Comparison of ENCODE assay signal across 9 cellular contexts in the genomic region with DNA sequence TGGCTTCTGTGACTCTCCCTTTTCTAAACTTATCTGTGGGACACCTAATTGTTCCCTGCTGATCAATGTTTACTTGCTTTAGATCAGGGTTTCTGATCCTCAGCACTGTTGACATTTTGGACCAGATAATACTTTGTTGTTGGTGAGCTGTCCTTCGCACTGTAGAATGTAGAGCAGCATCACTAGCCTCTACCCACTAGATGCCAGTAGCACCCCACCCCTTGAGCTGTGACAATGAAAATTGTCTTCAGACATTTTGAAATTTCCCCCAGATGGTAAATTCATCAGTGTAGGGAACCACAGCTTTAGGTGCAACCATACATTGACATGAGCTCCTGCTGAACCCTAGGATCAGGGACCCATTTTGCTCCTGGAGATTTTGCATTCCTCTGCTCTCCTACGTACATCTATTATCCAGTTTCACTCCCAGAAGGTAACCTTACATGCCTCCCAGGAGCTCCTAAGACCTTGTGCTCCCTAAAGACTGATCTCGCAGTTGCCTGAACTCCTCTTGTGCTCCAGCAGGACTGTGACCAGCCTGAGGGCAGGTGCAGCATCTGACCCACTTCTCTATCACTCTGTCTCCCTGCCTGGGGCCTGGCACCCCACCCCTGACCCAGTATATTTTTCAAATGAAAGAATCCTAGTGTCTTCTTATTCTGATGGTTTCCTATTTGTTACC.
DNase-seq lines count a peak whose midpoint lies in the region; ATAC-seq, FAIRE-seq and TF ChIP-seq lines count a peak whose summit lies in the region.
"Had no signal": no experiment of that assay in that cellular context is flagged by ENCODE, and none has a peak within 500 bp of the region (broad histone marks: within the 10 kb centered on the region; RNA-seq: fewer than 3 reads in every experiment).

No MANE protein-coding gene starts in this region.

- no peak overlapping the region for H3K4me3 ChIP-seq in CD4-positive, alpha-beta memory T cell (ENCODE audit: low read length in 2 of 2)
- no peak overlapping the region for H3K4me3 ChIP-seq in kidney epithelial cell (ENCODE audit: low read depth, low read length)
- no peak overlapping the region for H3K4me3 ChIP-seq in lower leg skin (ENCODE audit: low read depth, poor library complexity, severe bottlenecking)
- H3K4me3 ChIP-seq: SJSA1 had no signal

- H3K36me3 Mint-ChIP-seq in CD4-positive, alpha-beta memory T cell: no peaks in the 10 kb centered on the region
- no peaks in the 10 kb centered on the region for H3K36me3 Mint-ChIP-seq in mesothelial cell of epicardium

- peak; percentile 42 to 60 (median 48) for DNase-seq in CD4-positive, alpha-beta memory T cell
- DNase-seq in HT1080 (ENCODE audit: low read depth) (peak; percentile 21), kidney epithelial cell (ENCODE audit: low read depth) (no peak), mesothelial cell of epicardium (ENCODE audit: low spot score in 2 of 2, unreplicated experiment in 2 of 2) (no peak), GM12892 (ENCODE audit: insufficient read length) (no peak), lower leg skin (ENCODE audit: low spot score in 2 of 2) (no peak)
- peak; percentile 35 to 41 for DNase-seq in activated CD4-positive, alpha-beta T cell treated with anti-CD3 and anti-CD28 coated beads for 4 hours

- no peak for FAIRE-seq in GM12892 (lab: Jason Lieb, UNC)

- H3K27ac Mint-ChIP-seq in CD4-positive, alpha-beta memory T cell: peak overlapping the region in 2 of 7 donors; percentile 22 to 58
- H3K27ac Mint-ChIP-seq in mesothelial cell of epicardium: no peak overlapping the region

- CTCF ChIA-PET in CD4-positive, alpha-beta memory T cell (lab: Charles Lee; ENCODE audit: partially characterized antibody): interaction anchor here (0.8 to 12.1 kb wide), 32 partner anchors 9 to 1131 kb away, joined by 3 to 299 read pairs (median 5); partner anchors contain the start of gene SPON1

- peaks cover 0 to 1% of the 10 kb centered on the region in 2 donors for H3K27me3 Mint-ChIP-seq in CD4-positive, alpha-beta memory T cell
- peaks cover 1% of the 10 kb centered on the region for H3K27me3 Mint-ChIP-seq in mesothelial cell of epicardium (ENCODE audit: low read depth)

- no peak overlapping the region for H3K4me3 Mint-ChIP-seq in CD4-positive, alpha-beta memory T cell
- no peak overlapping the region for H3K4me3 Mint-ChIP-seq in mesothelial cell of epicardium

- no peaks in the 10 kb centered on the region for H3K36me3 ChIP-seq in CD4-positive, alpha-beta memory T cell (ENCODE audit: insufficient read depth, low read length)
- H3K36me3 ChIP-seq in kidney epithelial cell (ENCODE audit: control insufficient read depth, insufficient read depth, low read length): no peaks in the 10 kb centered on the region
- H3K36me3 ChIP-seq: SJSA1 had no signal

- H3K4me1 ChIP-seq in CD4-positive, alpha-beta memory T cell (ENCODE audit: insufficient read depth, low read length): no peaks in the 10 kb centered on the region
- H3K4me1 ChIP-seq: SJSA1 had no signal

- POLR2A ChIA-PET in CD4-positive, alpha-beta memory T cell (lab: Charles Lee; ENCODE audit: partially characterized antibody): interaction anchor here (1.2 to 2.3 kb wide), 5 partner anchors 92 to 472 kb away, joined by 3 to 11 read pairs (median 7); partner anchors contain the start of gene SPON1

- intact Hi-C loops in CD4-positive, alpha-beta memory T cell (cut with micrococcal nuclease): loop anchor here (1.0 to 5.0 kb wide), 7 partner anchors 86 to 1131 kb away; partner anchors contain the start of gene SPON1
- intact Hi-C loops in lower leg skin (cut with DNase I; ENCODE audit: low total_unique reads): loop anchor here (10.0 kb wide), 1 partner anchor 469 kb away; no protein-coding TSS in a partner anchor

- TF ChIP-seq CTCF in kidney epithelial cell (IDR thresholded peaks at IDR 0.05; ENCODE audit: insufficient read depth, low read length, poor library complexity, severe bottlenecking): peak; percentile 92
- no peak for TF ChIP-seq CTCF in mesothelial cell of epicardium (IDR thresholded peaks at IDR 0.05; ENCODE audit: unreplicated experiment)
- TF ChIP-seq CTCF in lower leg skin (IDR thresholded peaks at IDR 0.05): no peak

- no peak for TF ChIP-seq POLR2A in GM12892 (IDR thresholded peaks at IDR 0.05; ENCODE audit: low read depth, low read length)
- no peak for TF ChIP-seq POLR2A in lower leg skin (IDR thresholded peaks at IDR 0.05)

- H3K9me3 Mint-ChIP-seq in CD4-positive, alpha-beta memory T cell: peaks cover 0 to 2% (median 0%) of the 10 kb centered on the region in 8 donors
- peaks cover 11% of the 10 kb centered on the region for H3K9me3 Mint-ChIP-seq in mesothelial cell of epicardium

- 69 to 76% methylated on average over 3 of the region's 3 CpGs for WGBS in lower leg skin, 2 donors

- H3K27me3 ChIP-seq in CD4-positive, alpha-beta memory T cell (ENCODE audit: insufficient read depth, low read length): no peaks in the 10 kb centered on the region
- no peaks in the 10 kb centered on the region for H3K27me3 ChIP-seq in kidney epithelial cell (ENCODE audit: control insufficient read depth, insufficient read depth, low read length)

- H3K4me1 Mint-ChIP-seq in CD4-positive, alpha-beta memory T cell: peaks cover 2 to 6% (median 5%) of the 10 kb centered on the region in 4 donors
- peaks cover 4% of the 10 kb centered on the region for H3K4me1 Mint-ChIP-seq in mesothelial cell of epicardium

- H3K9me3 ChIP-seq in CD4-positive, alpha-beta memory T cell (ENCODE audit: control insufficient read depth in 1 of 2, low read length in 2 of 2): no peaks in the 10 kb centered on the region
- H3K9me3 ChIP-seq: SJSA1 had no signal

- no peak for ATAC-seq in HG03378 (IDR thresholded peaks at IDR 0.05; ENCODE audit: unreplicated experiment)

- H3K27ac ChIP-seq in CD4-positive, alpha-beta memory T cell (ENCODE audit: low read depth, low read length): no peak overlapping the region
- H3K27ac ChIP-seq: SJSA1 had no signal

Comparison
In these comparisons a context has a peak if more than half of its experiments do, and no peak if none do; other contexts are left out.
1. DNase-seq: peak in CD4-positive, alpha-beta memory T cell (5 of 5), HT1080 (single experiment) and activated CD4-positive, alpha-beta T cell treated with anti-CD3 and anti-CD28 coated beads for 4 hours (2 of 2); none in kidney epithelial cell (single experiment), mesothelial cell of epicardium (0 of 2), GM12892 (single experiment) and lower leg skin (0 of 2).